In genomic region chr4:183870997-183871396, GRCh38 we compare ENCODE assay signal across 18 cellular contexts. TPM values are rescaled to one million over a fixed set of nuclear protein-coding genes. Genes with fewer than 3 reads are reported as not detected.
A peak's percentile ranks its signal among the peaks of the same experiment; 100 is the strongest.
DNase-seq lines count a peak whose midpoint lies in the region; ATAC-seq, FAIRE-seq and TF ChIP-seq lines count a peak whose summit lies in the region.
"Had no signal": no experiment of that assay in that cellular context is flagged by ENCODE, and none has a peak within 500 bp of the region (broad histone marks: within the 10 kb centered on the region; RNA-seq: fewer than 3 reads in every experiment).

No MANE protein-coding gene starts in this region.

- no peak for TF ChIP-seq RAD21 in H1 (IDR thresholded peaks at IDR 0.05 in 1 of 2, conservative IDR thresholded peaks at IDR 0.05 in 1 of 2; ENCODE audit: low read depth in 2 of 2, low read length in 2 of 2)

- H3K4me3 ChIP-seq in HEK293 (ENCODE audit: low read depth, low read length) (no peak overlapping the region), H1 (ENCODE audit: extremely low read depth in 1 of 4, insufficient read depth in 2 of 4, low read depth in 3 of 4, low read length in 4 of 4) (no peak overlapping the region), left lung (no peak overlapping the region), trophoblast cell (ENCODE audit: low read depth, low read length) (no peak overlapping the region), colonic mucosa (no peak overlapping the region)
- H3K4me3 ChIP-seq: HAP-1 had no signal

- no peak overlapping the region for H2BK20ac ChIP-seq in H1 (ENCODE audit: low read length)

- no peak overlapping the region for H4K8ac ChIP-seq in H1 (ENCODE audit: extremely low read depth, insufficient read depth, low read length)
- no peak overlapping the region for H4K8ac ChIP-seq in trophoblast cell (ENCODE audit: low read depth, low read length)

- H3K4me2 ChIP-seq in H1 (ENCODE audit: insufficient read depth in 1 of 2, low read depth in 2 of 2, low read length in 2 of 2) (no peak overlapping the region), trophoblast cell (ENCODE audit: low read length) (no peak overlapping the region)

- peaks cover 0 to 3% of the 10 kb centered on the region in 2 experiments for H4K20me1 ChIP-seq in H1 (replicated peaks in 1 of 2; ENCODE audit: control insufficient read depth in 1 of 2, insufficient read depth in 2 of 2, low read length in 2 of 2)

- H3K4ac ChIP-seq in H1 (replicated peaks; ENCODE audit: insufficient read length, low read depth, low read length) (no peak overlapping the region), trophoblast cell (ENCODE audit: low read depth, low read length) (no peak overlapping the region)

- TF ChIP-seq EP300 in H1 (IDR thresholded peaks at IDR 0.05; ENCODE audit: borderline replicate concordance in 1 of 2, low read depth in 2 of 2, low read length in 2 of 2) = no peak

- no peak overlapping the region for H2AK5ac ChIP-seq in H1 (ENCODE audit: low read depth, low read length)
- H2AK5ac ChIP-seq in trophoblast cell (ENCODE audit: low read length) = no peak overlapping the region

- no peaks in the 10 kb centered on the region for H3K79me2 ChIP-seq in H1 (ENCODE audit: control insufficient read depth in 1 of 2, insufficient read depth in 2 of 2, low read length in 2 of 2)
- no peaks in the 10 kb centered on the region for H3K79me2 ChIP-seq in trophoblast cell (ENCODE audit: control insufficient read depth, insufficient read depth, low read length, poor library complexity)

- H3K9me3 ChIP-seq in HEK293 (ENCODE audit: control insufficient read depth, insufficient read depth, low read depth, low read length) = no peaks in the 10 kb centered on the region
- H3K9me3 ChIP-seq in H1 (ENCODE audit: insufficient read depth in 2 of 2, low read depth in 1 of 2, low read length in 1 of 2) = no peaks in the 10 kb centered on the region
- H3K9me3 ChIP-seq in left lung = no peaks in the 10 kb centered on the region
- H3K9me3 ChIP-seq in trophoblast cell (ENCODE audit: insufficient read depth, low read depth, low read length) = no peaks in the 10 kb centered on the region
- H3K9me3 ChIP-seq in colonic mucosa = no peaks in the 10 kb centered on the region
- H3K9me3 ChIP-seq: HAP-1 had no signal

- no peak for FAIRE-seq in H1 (lab: Jason Lieb, UNC)
- FAIRE-seq: GM12891, GM18507 had no signal

- TF ChIP-seq CTCF in HEK293 (tag by site-specific recombination; IDR thresholded peaks at IDR 0.05) = no peak
- TF ChIP-seq CTCF in H1 (IDR thresholded peaks at IDR 0.05; ENCODE audit: control extremely low read depth in 1 of 3, insufficient read depth in 1 of 3, low read depth in 1 of 3, low read length in 3 of 3) = no peak
- no peak for TF ChIP-seq CTCF in left lung (IDR thresholded peaks at IDR 0.05)
- TF ChIP-seq CTCF in colonic mucosa (IDR thresholded peaks at IDR 0.05) = no peak

- H2BK5ac ChIP-seq in H1 (ENCODE audit: low read depth, low read length) (no peak overlapping the region), trophoblast cell (ENCODE audit: low read depth, low read length, poor library complexity) (no peak overlapping the region)

- H2BK120ac ChIP-seq in H1 (replicated peaks; ENCODE audit: low read depth, low read length) (no peak overlapping the region), trophoblast cell (ENCODE audit: insufficient read depth, low read length, poor library complexity) (no peak overlapping the region)

- peaks cover 7% of the 10 kb centered on the region for H3K4me1 ChIP-seq in HEK293 (ENCODE audit: control insufficient read depth, insufficient read depth, low read length)
- no peaks in the 10 kb centered on the region for H3K4me1 ChIP-seq in H1 (replicated peaks in 1 of 4; ENCODE audit: control insufficient read depth in 3 of 4, insufficient read depth in 4 of 4, low read length in 3 of 4)
- H3K4me1 ChIP-seq in left lung = peaks cover 0 to 13% of the 10 kb centered on the region in 2 donors
- H3K4me1 ChIP-seq in trophoblast cell (ENCODE audit: control insufficient read depth in 1 of 2, insufficient read depth in 2 of 2, low read length in 2 of 2) = no peaks in the 10 kb centered on the region
- no peaks in the 10 kb centered on the region for H3K4me1 ChIP-seq in colonic mucosa
- H3K4me1 ChIP-seq: HAP-1 had no signal

- no peak overlapping the region for H4K5ac ChIP-seq in H1 (ENCODE audit: insufficient read length, low read depth, low read length)

- H3K18ac ChIP-seq in H1 (ENCODE audit: extremely low read depth, low read length) (no peak overlapping the region), trophoblast cell (ENCODE audit: low read length) (no peak overlapping the region)

- H4K91ac ChIP-seq in H1 (replicated peaks; ENCODE audit: insufficient read length, low read length) (no peak overlapping the region), trophoblast cell (ENCODE audit: low read depth, low read length) (no peak overlapping the region)

- H2BK12ac ChIP-seq in H1 (ENCODE audit: low read depth, low read length) (no peak overlapping the region), trophoblast cell (ENCODE audit: low read length) (no peak overlapping the region)

- H3K27me3 ChIP-seq in H1 (replicated peaks in 1 of 4; ENCODE audit: control insufficient read depth in 3 of 4, extremely low read depth in 1 of 4, insufficient read depth in 3 of 4, low read length in 3 of 4) = peaks cover 0 to 4% (median 0%) of the 10 kb centered on the region in 4 experiments; a peak in 1 of 7 replicates
- no peaks in the 10 kb centered on the region for H3K27me3 ChIP-seq in left lung
- no peaks in the 10 kb centered on the region for H3K27me3 ChIP-seq in trophoblast cell (ENCODE audit: insufficient read depth, low read length)
- no peaks in the 10 kb centered on the region for H3K27me3 ChIP-seq in colonic mucosa

- no peak for TF ChIP-seq POLR2A in H1 (IDR thresholded peaks at IDR 0.05; ENCODE audit: control extremely low read depth in 1 of 2, low read depth in 2 of 2, low read length in 2 of 2)

- DNase-seq in H1 (ENCODE audit: low read depth in 1 of 2, low spot score in 2 of 2) (no peak), left lung (no peak), activated gamma-delta T cell treated with Interleukin-2 at 50 U/mL for 16 hours (no peak), trophoblast cell (no peak), colonic mucosa (no peak)
- DNase-seq in activated CD4-positive, alpha-beta T cell treated with anti-CD3 and anti-CD28 coated beads for 4 hours = no peak
- DNase-seq: C1 segment of cervical spinal cord; Calu3; CD4-positive, alpha-beta memory T cell; COR-L47; DMS53; DMS79 treated with DMSO at 0.1 percent for 48 hours; GF-D8 had no signal

- no peak overlapping the region for H3K27ac ChIP-seq in HEK293 (ENCODE audit: extremely low read depth, low read depth, low read length)
- H3K27ac ChIP-seq in H1 (ENCODE audit: low read depth, low read length) = no peak overlapping the region
- no peak overlapping the region for H3K27ac ChIP-seq in left lung
- no peak overlapping the region for H3K27ac ChIP-seq in trophoblast cell (ENCODE audit: low read depth, low read length)
- no peak overlapping the region for H3K27ac ChIP-seq in colonic mucosa

- POLR2A ChIA-PET in HEK293 (lab: Yijun Ruan, JAX) = no interaction called here
- POLR2A ChIA-PET in H1 (lab: Charles Lee; ENCODE audit: partially characterized antibody) = no interaction called here

- H2AFZ ChIP-seq in H1 (ENCODE audit: low read length) (no peak overlapping the region), trophoblast cell (ENCODE audit: insufficient read depth, low read length, poor library complexity) (no peak overlapping the region)

- ATAC-seq in left lung = peak; percentile 21

- CTCF ChIA-PET in HEK293 (lab: Yijun Ruan, JAX) (no interaction called here), H1 (lab: Charles Lee; ENCODE audit: partially characterized antibody) (no interaction called here)

- intact Hi-C loops in left lung (cut with DNase I) (no loop called here), colonic mucosa (cut with DNase I) (no loop called here)

- H3K23ac ChIP-seq in H1 (ENCODE audit: insufficient read length) = no peak overlapping the region
- no peak overlapping the region for H3K23ac ChIP-seq in trophoblast cell (ENCODE audit: low read length)

- H3K36me3 ChIP-seq in HEK293 (ENCODE audit: control insufficient read depth in 2 of 2, insufficient read depth in 1 of 2, low read length in 2 of 2) (no peaks in the 10 kb centered on the region), H1 (ENCODE audit: control insufficient read depth in 2 of 4, insufficient read depth in 4 of 4, low read length in 3 of 4) (no peaks in the 10 kb centered on the region), left lung (no peaks in the 10 kb centered on the region), trophoblast cell (ENCODE audit: control insufficient read depth in 1 of 2, insufficient read depth in 2 of 2, low read length in 2 of 2) (no peaks in the 10 kb centered on the region), colonic mucosa (no peaks in the 10 kb centered on the region)
- H3K36me3 ChIP-seq: HAP-1 had no signal

- H3K14ac ChIP-seq in H1 (ENCODE audit: insufficient read length) (no peak overlapping the region), trophoblast cell (ENCODE audit: low read length) (no peak overlapping the region)

- H3K23me2 ChIP-seq in H1 (ENCODE audit: low read depth, low read length) = no peaks in the 10 kb centered on the region

- H3K9ac ChIP-seq in H1 (replicated peaks in 1 of 4; ENCODE audit: extremely low read depth in 1 of 4, low read depth in 3 of 4, low read length in 3 of 4) (no peak overlapping the region), trophoblast cell (ENCODE audit: low read length) (no peak overlapping the region), colonic mucosa (ENCODE audit: low read depth in 2 of 2, low read length in 2 of 2) (no peak overlapping the region)

- H4K12ac ChIP-seq in trophoblast cell (ENCODE audit: low read depth, low read length) = no peak overlapping the region

- H3K56ac ChIP-seq in H1 (replicated peaks; ENCODE audit: insufficient read length, low read depth, low read length) = no peak overlapping the region

- H3K79me1 ChIP-seq in H1 (ENCODE audit: low read depth, low read length) (no peaks in the 10 kb centered on the region), trophoblast cell (ENCODE audit: low read length) (no peaks in the 10 kb centered on the region)

- 78% methylated on average over 3 of the region's 3 CpGs; no CpG with 5 or more reads in 1 of the 2 experiments for WGBS in H1 (ENCODE audit: extremely low coverage in 1 of 2, insufficient coverage in 1 of 2, insufficient read length in 1 of 2, insufficient replicate concordance in 2 of 2, low coverage in 1 of 2, low lambda C conversion rate in 2 of 2, missing lambda C conversion rate in 1 of 2), 2 experiments
- no CpG with 5 or more reads among the region's 3 CpGs for WGBS in trophoblast cell (ENCODE audit: extremely low coverage, insufficient coverage, insufficient read length)

- no peak overlapping the region for H2BK15ac ChIP-seq in H1 (ENCODE audit: low read length)

RNA-seq across cellular contexts. Expression of gene STOX2, which starts 34.1 kb away (rescaled TPM):
- 20.0 and 20.9 TPM in 2 replicates for total RNA-seq in H1 (2021; fragmentation: NEBNext Ultra II Directional; extraction: Animal tissue kit (Norgen Biotek cat#: 25700))
- 5.5 and 10.5 TPM in 2 replicates for polyA plus RNA-seq in H1 (2011; rRNA removed)
- 5.4 TPM for polyA plus RNA-seq in H1 (2011; cell fraction: cytosol; rRNA removed)
- 19.3 TPM for polyA plus RNA-seq in H1 (2011; cell fraction: nucleus; rRNA removed)
- polyA plus RNA-seq in H1 (2012, experiment 1 of 2) = 4.7 to 6.0 TPM (median 5.5 TPM) in 4 replicates
- polyA plus RNA-seq in H1 (2012, experiment 2 of 2) = 0.34 TPM
- 12.0 TPM for polyA plus RNA-seq in H1 (2013, experiment 1 of 2)
- 12.6 TPM for polyA plus RNA-seq in H1 (2013, experiment 2 of 2)
- 19.5 and 24.9 TPM in 2 replicates for polyA minus RNA-seq in H1 (2011; rRNA and poly(A)+ RNA removed)
- 5.5 TPM for polyA minus RNA-seq in H1 (2011; cell fraction: cytosol; rRNA and poly(A)+ RNA removed)
- 21.3 TPM for polyA minus RNA-seq in H1 (2011; cell fraction: nucleus; rRNA and poly(A)+ RNA removed)
- total RNA-seq in left lung (10 to 100 TPM; 12.4 to 14.3 TPM), colonic mucosa (1 to 10 TPM in 1 of 2 donors, under 1 TPM in 1; 0.89 to 2.5 TPM)
- 5.0 and 5.4 TPM in 2 replicates for polyA plus RNA-seq in trophoblast cell (2013)
- total RNA-seq: CD4-positive, alpha-beta memory T cell; G401 had no signal
- polyA plus RNA-seq: CD4-positive, alpha-beta memory T cell had no signal
